In genomic region chr5:102296229-102296817, GRCh38 we compare ENCODE assay signal across 8 cellular contexts. TPM values are rescaled to one million over a fixed set of nuclear protein-coding genes. Genes with fewer than 3 reads are reported as not detected.
DNase-seq lines count a peak whose midpoint lies in the region; ATAC-seq and TF ChIP-seq lines count a peak whose summit lies in the region.

A gene with protein sequence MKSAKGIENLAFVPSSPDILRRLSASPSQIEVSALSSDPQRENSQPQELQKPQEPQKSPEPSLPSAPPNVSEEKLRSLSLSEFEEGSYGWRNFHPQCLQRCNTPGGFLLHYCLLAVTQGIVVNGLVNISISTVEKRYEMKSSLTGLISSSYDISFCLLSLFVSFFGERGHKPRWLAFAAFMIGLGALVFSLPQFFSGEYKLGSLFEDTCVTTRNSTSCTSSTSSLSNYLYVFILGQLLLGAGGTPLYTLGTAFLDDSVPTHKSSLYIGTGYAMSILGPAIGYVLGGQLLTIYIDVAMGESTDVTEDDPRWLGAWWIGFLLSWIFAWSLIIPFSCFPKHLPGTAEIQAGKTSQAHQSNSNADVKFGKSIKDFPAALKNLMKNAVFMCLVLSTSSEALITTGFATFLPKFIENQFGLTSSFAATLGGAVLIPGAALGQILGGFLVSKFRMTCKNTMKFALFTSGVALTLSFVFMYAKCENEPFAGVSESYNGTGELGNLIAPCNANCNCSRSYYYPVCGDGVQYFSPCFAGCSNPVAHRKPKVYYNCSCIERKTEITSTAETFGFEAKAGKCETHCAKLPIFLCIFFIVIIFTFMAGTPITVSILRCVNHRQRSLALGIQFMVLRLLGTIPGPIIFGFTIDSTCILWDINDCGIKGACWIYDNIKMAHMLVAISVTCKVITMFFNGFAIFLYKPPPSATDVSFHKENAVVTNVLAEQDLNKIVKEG (minus strand): TSS chr5:102296284. CDS start chr5:102296262, 22 bp downstream.

- DNase-seq in ELF-1 (ENCODE audit: low read depth, low spot score) = peak; percentile 98
- DNase-seq in Kasumi-1 (lab: John Stamatoyannopoulos, UW) = peak; percentile 88 to 91
- peak; percentile 91 for DNase-seq in SK-N-SH
- peak; percentile 61 for DNase-seq in adipocyte (ENCODE audit: low read depth)
- DNase-seq in right cardiac atrium = peak; percentile 66 to 85 (median 83)
- DNase-seq in psoas muscle = peak; percentile 53 to 75
- peak; percentile 97 for DNase-seq in upper lobe of right lung

- H3K27ac ChIP-seq in SK-N-SH (ENCODE audit: low read depth in 2 of 2, low read length in 1 of 2) = no peak within 1 kb of the TSS; a peak in 1 of 4 replicates
- no peak within 1 kb of the TSS for H3K27ac ChIP-seq in right cardiac atrium (ENCODE audit: low read length)
- no peak within 1 kb of the TSS for H3K27ac ChIP-seq in psoas muscle
- peak within 1 kb of the TSS; percentile 55 for H3K27ac ChIP-seq in upper lobe of right lung

- TF ChIP-seq EP300 in SK-N-SH (IDR thresholded peaks at IDR 0.05; ENCODE audit: borderline replicate concordance in 1 of 2, low read depth in 1 of 2, low read length in 1 of 2) = no peak

- H3K27me3 ChIP-seq in SK-N-SH (ENCODE audit: insufficient read depth) (no peaks in the 10 kb centered on the region), adipocyte (replicated peaks; ENCODE audit: control insufficient read depth, insufficient read depth, low read length) (no peaks in the 10 kb centered on the region), right cardiac atrium (ENCODE audit: control insufficient read depth, insufficient read depth) (no peaks in the 10 kb centered on the region), psoas muscle (ENCODE audit: insufficient read depth in 3 of 3, low read length in 2 of 3) (peaks cover 0 to 12% (median 2%) of the 10 kb centered on the region in 3 donors), upper lobe of right lung (no peaks in the 10 kb centered on the region)

- H3K79me2 ChIP-seq in SK-N-SH (ENCODE audit: insufficient read depth) = no peaks in the 10 kb centered on the region

- WGBS in SK-N-SH (ENCODE audit: low lambda C conversion rate) = 50% methylated on average over 3 of the region's 38 CpGs
- WGBS in right cardiac atrium = under 1% methylated on average over 38 of the region's 38 CpGs
- 1% methylated on average over 36 to 38 of the region's 38 CpGs for WGBS in psoas muscle, 3 donors

- H3K4me1 ChIP-seq in SK-N-SH (ENCODE audit: control insufficient read depth in 1 of 2, insufficient read depth in 2 of 2, low read depth in 1 of 2, low read length in 1 of 2) (peaks cover 0 to 5% of the 10 kb centered on the region in 2 experiments; a peak in 1 of 4 replicates), adipocyte (ENCODE audit: control insufficient read depth, insufficient read depth, low read length) (peaks cover 6% of the 10 kb centered on the region), right cardiac atrium (ENCODE audit: control insufficient read depth, insufficient read depth, low read length) (peaks cover 4% of the 10 kb centered on the region), psoas muscle (no peaks in the 10 kb centered on the region), upper lobe of right lung (peaks cover 16% of the 10 kb centered on the region)

- no peaks in the 10 kb centered on the region for H3K9me2 ChIP-seq in SK-N-SH

- ATAC-seq in GM21737 (IDR thresholded peaks at IDR 0.05; ENCODE audit: unreplicated experiment) (peak; percentile 98), right cardiac atrium (peak; percentile 91 to 92), psoas muscle (peak; percentile 43 to 84 (median 74)), upper lobe of right lung (peak; percentile 99)

- POLR2A ChIA-PET in SK-N-SH (lab: Yijun Ruan, JAX) = no interaction called here

- CTCF ChIA-PET in SK-N-SH (lab: Yijun Ruan, JAX) = interaction anchor here (0.6 to 3.5 kb wide), 32 partner anchors 8 to 1586 kb away, joined by 3 to 30 read pairs (median 4); no protein-coding TSS in a partner anchor

- H3K9ac ChIP-seq in SK-N-SH (no peak within 1 kb of the TSS), adipocyte (ENCODE audit: low read length) (peak within 1 kb of the TSS; percentile 45)

- no peaks in the 10 kb centered on the region for H3F3A ChIP-seq in SK-N-SH (replicated peaks; ENCODE audit: insufficient read depth)

- TF ChIP-seq CTCF in SK-N-SH (IDR thresholded peaks at IDR 0.05) (peak; percentile 58), psoas muscle (IDR thresholded peaks at IDR 0.05) (peak; percentile 13), upper lobe of right lung (IDR thresholded peaks at IDR 0.05) (peak; percentile 57)

- peak; percentile 53 for TF ChIP-seq RAD21 in SK-N-SH (IDR thresholded peaks at IDR 0.05; ENCODE audit: low read length)

- peak within 1 kb of the TSS; percentile 53 to 59 for H3K4me3 ChIP-seq in SK-N-SH (ENCODE audit: low read depth in 2 of 2, low read length in 1 of 2)
- H3K4me3 ChIP-seq in adipocyte (ENCODE audit: low read length) = peak within 1 kb of the TSS; percentile 82
- H3K4me3 ChIP-seq in right cardiac atrium (ENCODE audit: low read length) = peak within 1 kb of the TSS; percentile 25
- peak within 1 kb of the TSS; percentile 56 for H3K4me3 ChIP-seq in psoas muscle
- H3K4me3 ChIP-seq in upper lobe of right lung = peak within 1 kb of the TSS; percentile 59

- peak within 1 kb of the TSS; percentile 75 for H3K4me2 ChIP-seq in SK-N-SH

- no peaks in the 10 kb centered on the region for H3K9me3 ChIP-seq in SK-N-SH
- no peaks in the 10 kb centered on the region for H3K9me3 ChIP-seq in adipocyte (ENCODE audit: control insufficient read depth, low read length)
- H3K9me3 ChIP-seq in right cardiac atrium (ENCODE audit: control insufficient read depth, low read length) = no peaks in the 10 kb centered on the region
- no peaks in the 10 kb centered on the region for H3K9me3 ChIP-seq in psoas muscle
- no peaks in the 10 kb centered on the region for H3K9me3 ChIP-seq in upper lobe of right lung

- intact Hi-C loops in right cardiac atrium (cut with DNase I) = no loop called here
- intact Hi-C loops in psoas muscle (cut with DNase I) = no loop called here
- intact Hi-C loops in upper lobe of right lung (cut with DNase I) = no loop called here

- H3K36me3 ChIP-seq in SK-N-SH (replicated peaks in 1 of 2; ENCODE audit: control insufficient read depth in 1 of 2, insufficient read depth in 2 of 2, low read length in 1 of 2) (no peaks in the 10 kb centered on the region), adipocyte (ENCODE audit: control insufficient read depth, insufficient read depth, low read length, severe bottlenecking) (no peaks in the 10 kb centered on the region), psoas muscle (ENCODE audit: insufficient read depth in 1 of 2, low read depth in 1 of 2) (no peaks in the 10 kb centered on the region), upper lobe of right lung (no peaks in the 10 kb centered on the region)

- no peaks in the 10 kb centered on the region for H4K20me1 ChIP-seq in SK-N-SH (ENCODE audit: insufficient read depth)

- peak within 1 kb of the TSS; percentile 83; the same call in 1 of the 2 replicates for H2AFZ ChIP-seq in SK-N-SH (ENCODE audit: low read depth)

TF ChIP-seq in SK-N-SH, 30 proteins besides CTCF, POLR2A, EP300 and RAD21:
- TF ChIP-seq, protein P1, sequence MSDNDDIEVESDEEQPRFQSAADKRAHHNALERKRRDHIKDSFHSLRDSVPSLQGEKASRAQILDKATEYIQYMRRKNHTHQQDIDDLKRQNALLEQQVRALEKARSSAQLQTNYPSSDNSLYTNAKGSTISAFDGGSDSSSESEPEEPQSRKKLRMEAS (IDR thresholded peaks at IDR 0.05; ENCODE audit: low read depth) = 0 out of 2 replicates have a peak, but pooled peaks have one; percentile 14
- TF ChIP-seq USF2 (IDR thresholded peaks at IDR 0.05; ENCODE audit: borderline replicate concordance, low read depth, low read length) (no peak), NRF1 (IDR thresholded peaks at IDR 0.05; ENCODE audit: low read depth, low read length) (no peak), SMC3 (IDR thresholded peaks at IDR 0.05; ENCODE audit: low read depth, low read length) (peak; percentile 43; the same call in 1 of the 2 replicates), NFIC (IDR thresholded peaks at IDR 0.05; ENCODE audit: borderline replicate concordance) (no peak)

RNA-seq across cellular contexts. Expression of the gene that starts here (rescaled TPM):
- polyA plus RNA-seq in SK-N-SH (2012; rRNA removed) = 0.02 TPM in 1 of 2 replicates, not detected in the other
- polyA plus RNA-seq in SK-N-SH (2012; cell fraction: cytosol; rRNA removed) = under 0.01 and 0.01 TPM in 2 replicates
- not detected in 2 replicates for polyA plus RNA-seq in SK-N-SH (2012; cell fraction: nucleus; rRNA removed)
- total RNA-seq in right cardiac atrium = under 1 TPM; 0.03 to 0.09 (median 0.07) TPM
- polyA plus RNA-seq in right cardiac atrium = 0.05 TPM
- under 1 TPM in 1 of 4 donors, not detected in 3; 0.15 TPM for total RNA-seq in psoas muscle
- polyA plus RNA-seq in psoas muscle = under 1 TPM in 2 of 3 donors, not detected in 1; under 0.01 to 0.03 TPM
- total RNA-seq in upper lobe of right lung = 36.9 TPM

Comparison
In these comparisons a context has a peak if more than half of its experiments do, and no peak if none do; other contexts are left out.
1. RNA of the gene that starts here (total RNA-seq): 36.9 TPM in upper lobe of right lung (single experiment); 0.03 to 0.09 TPM in right cardiac atrium and 0.15 TPM in psoas muscle; every median in the first group is over 10 times any median in the second.
2. Peak in DNase-seq, H3K4me3 ChIP-seq and H3K4me2 ChIP-seq in SK-N-SH; RNA of the gene not detected or under 1 TPM.
3. Peak in DNase-seq, ATAC-seq and H3K4me3 ChIP-seq in right cardiac atrium; RNA of the gene not detected or under 1 TPM.
4. Peak in DNase-seq, ATAC-seq and H3K4me3 ChIP-seq in psoas muscle; RNA of the gene not detected or under 1 TPM.
5. H3K4me3 ChIP-seq: peak in every context shown above with its lines; median percentile 82 in adipocyte; 59 in upper lobe of right lung; 56 in SK-N-SH; 56 in psoas muscle; 25 in right cardiac atrium.
6. Peak in every context shown above with its lines, with median percentiles within 50 percentile points of each other: DNase-seq, ATAC-seq and CTCF ChIP-seq.